21 cellular contexts compared by ENCODE assay signal in the genomic region with DNA sequence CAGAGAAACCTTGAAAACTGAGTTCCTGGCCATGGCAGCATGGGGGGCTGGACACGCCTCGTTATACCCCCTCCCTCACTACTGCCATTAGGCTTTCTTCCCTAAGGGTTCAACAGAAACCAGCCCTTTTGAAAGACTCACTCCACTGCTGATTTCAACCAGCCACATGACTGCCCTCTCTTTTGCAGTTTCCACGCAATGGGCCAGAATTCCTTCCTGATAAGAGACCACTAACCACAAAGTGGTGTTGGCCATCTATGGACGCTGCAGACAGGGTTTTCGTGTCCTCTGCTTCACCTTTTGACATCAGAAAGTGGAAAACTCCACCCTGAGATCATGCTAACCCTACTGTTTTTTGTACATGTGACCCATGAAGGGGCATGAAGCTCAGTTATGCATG.
"Had no signal": no experiment of that assay in that cellular context is flagged by ENCODE, and none has a peak within 500 bp of the region (broad histone marks: within the 10 kb centered on the region; RNA-seq: fewer than 3 reads in every experiment).

No MANE protein-coding gene starts in this region.

- DNase-seq: dermis blood vessel endothelial cell; effector memory CD4-positive, alpha-beta T cell; erythroblast; esophagus squamous epithelium; head of caudate nucleus; kidney; mesenchymal stem cell; midbrain; naive thymus-derived CD4-positive, alpha-beta T cell; nephron progenitor cell; nucleus accumbens; sigmoid colon; stimulated activated CD4-positive, alpha-beta T cell treated with anti-CD3 and anti-CD28 coated beads, Interleukin-2, amount 100 ng/mL, for 24 hours; stimulated activated CD4-positive, alpha-beta T cell treated with anti-CD3 and anti-CD28 coated beads, Interleukin-4, amount 100 ng/mL, for 4 hours; upper lobe of right lung; uterus had no signal

- H3K36me3 ChIP-seq: esophagus squamous epithelium, prostate gland, right atrium auricular region, sigmoid colon, thoracic aorta, tibial nerve, upper lobe of right lung, uterus had no signal

- H3K27me3 ChIP-seq: esophagus squamous epithelium, right atrium auricular region, sigmoid colon, tibial nerve, upper lobe of right lung, uterus had no signal

- H3K4me3 ChIP-seq: coronary artery, esophagus squamous epithelium, prostate gland, right atrium auricular region, sigmoid colon, thoracic aorta, tibial nerve, upper lobe of right lung, uterus had no signal

- H3K27ac ChIP-seq: coronary artery, esophagus squamous epithelium, prostate gland, right atrium auricular region, sigmoid colon, thoracic aorta, tibial nerve, upper lobe of right lung, uterus had no signal
